In genomic region chr9:698276-698675, GRCh38 we compare ENCODE assay signal across 13 cellular contexts.
DNase-seq lines count a peak whose midpoint lies in the region; ATAC-seq, FAIRE-seq and TF ChIP-seq lines count a peak whose summit lies in the region.
"Had no signal": no experiment of that assay in that cellular context is flagged by ENCODE, and none has a peak within 500 bp of the region (broad histone marks: within the 10 kb centered on the region; RNA-seq: fewer than 3 reads in every experiment).

No MANE protein-coding gene starts in this region.

- TF ChIP-seq EP300 in ovary (IDR thresholded peaks at IDR 0.05): no peak

- CTCF ChIA-PET in CD4-positive, alpha-beta memory T cell (lab: Charles Lee; ENCODE audit: partially characterized antibody): no interaction called here

- H4K20me1 ChIP-seq in hepatocyte (ENCODE audit: insufficient read depth, poor library complexity, severe bottlenecking): no peaks in the 10 kb centered on the region

- intact Hi-C loops in ascending aorta (cut with DNase I) (no loop called here), ovary (cut with DNase I) (no loop called here)
- intact Hi-C loops in CD4-positive, alpha-beta memory T cell (cut with micrococcal nuclease): no loop called here

- H3K27me3 Mint-ChIP-seq in CD4-positive, alpha-beta memory T cell: peaks cover 2 to 11% of the 10 kb centered on the region in 2 donors

- H3K4me2 ChIP-seq in hepatocyte: no peak overlapping the region

- no peak overlapping the region for H3K4me3 Mint-ChIP-seq in CD4-positive, alpha-beta memory T cell

- no peaks in the 10 kb centered on the region for H3K9me3 ChIP-seq in ascending aorta
- H3K9me3 ChIP-seq in hepatocyte (ENCODE audit: low read depth): no peaks in the 10 kb centered on the region
- no peaks in the 10 kb centered on the region for H3K9me3 ChIP-seq in ovary
- H3K9me3 ChIP-seq in CD4-positive, alpha-beta memory T cell (ENCODE audit: control insufficient read depth in 1 of 2, low read length in 2 of 2): no peaks in the 10 kb centered on the region
- H3K9me3 ChIP-seq: mucosa of descending colon had no signal

- H2AFZ ChIP-seq in hepatocyte: no peak overlapping the region

- H3K36me3 ChIP-seq in ascending aorta (peaks cover 0 to 5% of the 10 kb centered on the region in 2 donors), hepatocyte (replicated peaks; ENCODE audit: insufficient read depth, low read depth) (no peaks in the 10 kb centered on the region), ovary (no peaks in the 10 kb centered on the region)
- H3K36me3 ChIP-seq in CD4-positive, alpha-beta memory T cell (ENCODE audit: insufficient read depth, low read length): no peaks in the 10 kb centered on the region

- peaks cover 34 to 74% of the 10 kb centered on the region in 2 donors for H3K4me1 ChIP-seq in ascending aorta
- peaks cover 38% of the 10 kb centered on the region for H3K4me1 ChIP-seq in hepatocyte (ENCODE audit: insufficient read depth)
- peaks cover 32% of the 10 kb centered on the region for H3K4me1 ChIP-seq in ovary (ENCODE audit: insufficient read depth)
- H3K4me1 ChIP-seq in CD4-positive, alpha-beta memory T cell (ENCODE audit: insufficient read depth, low read length): no peaks in the 10 kb centered on the region

- H3K4me3 ChIP-seq in ascending aorta (peak overlapping the region in 1 of 2 donors; percentile 31), hepatocyte (no peak overlapping the region), ovary (no peak overlapping the region)
- no peak overlapping the region for H3K4me3 ChIP-seq in CD4-positive, alpha-beta memory T cell (ENCODE audit: low read length in 2 of 2)
- H3K4me3 ChIP-seq: mucosa of descending colon had no signal

- peaks cover 0 to 3% of the 10 kb centered on the region in 2 donors for H3K36me3 Mint-ChIP-seq in CD4-positive, alpha-beta memory T cell

- H3K27ac Mint-ChIP-seq in CD4-positive, alpha-beta memory T cell: no peak overlapping the region
- H3K27ac Mint-ChIP-seq: activated T-helper 2 cell treated with anti-CD3 and anti-CD28 coated beads, Interferon-gamma antibody, Interleukin-2, Interleukin-4, amounts not matched to agents 10 μg/mL and 5 μg/mL and 100 μg/mL, durations not matched to agents 14 hours and 24 hours and 36 hours had no signal

- H3K27me3 ChIP-seq in ascending aorta (no peaks in the 10 kb centered on the region), hepatocyte (no peaks in the 10 kb centered on the region), ovary (no peaks in the 10 kb centered on the region)
- H3K27me3 ChIP-seq in CD4-positive, alpha-beta memory T cell (ENCODE audit: insufficient read depth, low read length): no peaks in the 10 kb centered on the region

- TF ChIP-seq CTCF in ascending aorta (IDR thresholded peaks at IDR 0.05) (no peak), hepatocyte (IDR thresholded peaks at IDR 0.05; ENCODE audit: poor library complexity) (no peak), ovary (IDR thresholded peaks at IDR 0.05) (no peak)

- POLR2A ChIA-PET in CD4-positive, alpha-beta memory T cell (lab: Charles Lee; ENCODE audit: partially characterized antibody): no interaction called here

- H3K9me2 ChIP-seq in hepatocyte (replicated peaks; ENCODE audit: insufficient read depth): no peaks in the 10 kb centered on the region

- no peak for TF ChIP-seq POLR2A in GM12891 (IDR thresholded peaks at IDR 0.05; ENCODE audit: low read depth, low read length)
- no peak for TF ChIP-seq POLR2A in ovary (IDR thresholded peaks at IDR 0.05)

- peaks cover 0 to 1% (median 0%) of the 10 kb centered on the region in 8 donors for H3K9me3 Mint-ChIP-seq in CD4-positive, alpha-beta memory T cell
- H3K9me3 Mint-ChIP-seq: activated T-helper 2 cell treated with anti-CD3 and anti-CD28 coated beads, Interferon-gamma antibody, Interleukin-2, Interleukin-4, amounts not matched to agents 10 μg/mL and 5 μg/mL and 100 μg/mL, durations not matched to agents 14 hours and 24 hours and 36 hours had no signal

- WGBS in hepatocyte (ENCODE audit: low lambda C conversion rate, missing lambda C conversion rate): 78% methylated on average over 5 of the region's 5 CpGs
- WGBS in ovary, 3 donors: 41 to 52% (median 50%) methylated on average over 5 of the region's 5 CpGs

- DNase-seq in HCEC 1CT: peak; percentile 82
- no peak for DNase-seq in ascending aorta (ENCODE audit: low spot score in 2 of 2)
- no peak for DNase-seq in hepatocyte (ENCODE audit: low spot score)
- DNase-seq in GM12891 (ENCODE audit: insufficient read length, low spot score): no peak
- no peak for DNase-seq in ovary
- DNase-seq in CD4-positive, alpha-beta memory T cell: no peak
- DNase-seq: activated CD4-positive, alpha-beta T cell treated with anti-CD3 and anti-CD28 coated beads for 48 hours; DMS153; mucosa of descending colon; NCI-H1436 had no signal

- no peak for FAIRE-seq in GM12891 (lab: Jason Lieb, UNC)

- peaks cover 0 to 2% (median under 1%) of the 10 kb centered on the region in 4 donors for H3K4me1 Mint-ChIP-seq in CD4-positive, alpha-beta memory T cell

- H3K27ac ChIP-seq in ascending aorta: peak overlapping the region; percentile 86 to 95
- peak overlapping the region; percentile 7 for H3K27ac ChIP-seq in hepatocyte
- peak overlapping the region; percentile 45 for H3K27ac ChIP-seq in temporal lobe (ENCODE audit: low read depth, low read length)
- peak overlapping the region in 1 of 2 donors; percentile 11 for H3K27ac ChIP-seq in ovary
- no peak overlapping the region for H3K27ac ChIP-seq in CD4-positive, alpha-beta memory T cell (ENCODE audit: low read depth, low read length)

- ATAC-seq in GM21723 (IDR thresholded peaks at IDR 0.05; ENCODE audit: unreplicated experiment): no peak
- ATAC-seq: mucosa of descending colon had no signal

- peaks cover 26% of the 10 kb centered on the region for H3K79me2 ChIP-seq in hepatocyte

TF ChIP-seq in GM12891, 5 proteins besides CTCF, POLR2A, EP300 and RAD21:
- TF ChIP-seq POU2F2 (IDR thresholded peaks at IDR 0.05; ENCODE audit: low read depth, low read length) (no peak), TAF1 (IDR thresholded peaks at IDR 0.05; ENCODE audit: low read depth, low read length) (no peak), SPI1 (IDR thresholded peaks at IDR 0.05; ENCODE audit: low read depth, low read length) (no peak), POLR2AphosphoS5 (IDR thresholded peaks at IDR 0.05; ENCODE audit: low read depth, low read length) (no peak), PAX5 (IDR thresholded peaks at IDR 0.05; ENCODE audit: insufficient read depth, low read length, severe bottlenecking) (no peak)
